Comparison of ENCODE assay signal across 12 cellular contexts in the genomic region with DNA sequence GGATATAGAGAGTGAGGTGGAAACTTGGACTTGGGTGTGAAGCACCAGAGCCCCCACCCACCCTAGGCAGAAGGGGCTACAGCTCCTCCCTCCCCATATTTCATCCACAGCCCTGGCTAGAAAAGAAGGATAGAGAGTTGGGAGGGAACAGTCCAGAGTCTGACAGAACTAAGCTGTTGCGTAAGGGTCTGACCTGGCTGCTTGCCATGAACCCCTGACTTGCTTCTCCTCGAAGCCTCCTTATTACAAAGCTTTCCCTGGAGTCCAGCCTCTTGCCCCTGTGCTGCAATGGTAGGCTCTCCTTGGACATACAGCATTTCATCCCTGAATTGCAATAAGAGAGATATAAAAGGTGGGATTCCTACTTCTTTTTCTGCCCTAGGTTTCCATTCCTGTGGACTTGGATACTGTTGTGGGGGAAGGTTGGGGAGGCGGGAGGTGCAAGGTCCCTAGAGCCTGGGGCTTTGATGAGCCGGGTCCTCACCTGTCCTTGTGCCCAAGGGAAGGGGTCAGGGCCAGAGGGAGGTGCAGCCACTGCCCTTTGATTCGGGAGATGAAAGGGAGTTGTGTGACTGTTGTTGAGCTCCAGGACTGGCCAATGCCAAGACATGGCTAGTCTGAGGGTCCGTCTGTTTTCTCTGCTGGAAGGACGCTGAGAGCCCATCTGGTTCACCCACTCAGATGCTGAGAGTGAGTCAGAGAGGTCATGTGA. TPM values are rescaled to one million over a fixed set of nuclear protein-coding genes. Genes with fewer than 3 reads are reported as not detected.
DNase-seq lines count a peak whose midpoint lies in the region; ATAC-seq and TF ChIP-seq lines count a peak whose summit lies in the region.
"Had no signal": no experiment of that assay in that cellular context is flagged by ENCODE, and none has a peak within 500 bp of the region (broad histone marks: within the 10 kb centered on the region; RNA-seq: fewer than 3 reads in every experiment).

No MANE protein-coding gene starts in this region.

- H3K27me3 ChIP-seq in adrenal gland = no peaks in the 10 kb centered on the region
- H3K27me3 ChIP-seq: pancreas had no signal

- no peak overlapping the region for H3K4me3 ChIP-seq in adrenal gland
- H3K4me3 ChIP-seq: pancreas had no signal

- H3K4me1 ChIP-seq in adrenal gland (replicated peaks in 1 of 2) = peaks cover 4 to 14% of the 10 kb centered on the region in 2 donors

- no peaks in the 10 kb centered on the region for H3K9me3 ChIP-seq in adrenal gland (replicated peaks in 1 of 3)
- H3K9me3 ChIP-seq: pancreas had no signal

- peaks cover 3 to 6% (median 4%) of the 10 kb centered on the region in 4 donors for H3K4me1 Mint-ChIP-seq in naive thymus-derived CD8-positive, alpha-beta T cell

- H3K27ac ChIP-seq in adrenal gland = no peak overlapping the region
- H3K27ac ChIP-seq: pancreas had no signal

- H3K9me3 Mint-ChIP-seq in naive thymus-derived CD8-positive, alpha-beta T cell = no peaks in the 10 kb centered on the region
- H3K9me3 Mint-ChIP-seq: activated T-helper 2 cell treated with anti-CD3 and anti-CD28 coated beads, Interferon-gamma antibody, Interleukin-2, Interleukin-4, amounts not matched to agents 10 μg/mL and 5 μg/mL and 100 μg/mL, durations not matched to agents 14 hours and 24 hours and 36 hours had no signal

- intact Hi-C loops in Right ventricle myocardium inferior (cut with DNase I) (no loop called here), cardiac septum (cut with DNase I) (no loop called here), adrenal gland (cut with DNase I) (no loop called here)

- 37 to 40% (median 38%) methylated on average over 6 to 7 of the region's 7 CpGs for WGBS in adrenal gland, 4 donors

- H3K36me3 ChIP-seq in adrenal gland (replicated peaks in 1 of 2) = no peaks in the 10 kb centered on the region
- H3K36me3 ChIP-seq: pancreas had no signal

- peaks cover 0 to 1% (median 0%) of the 10 kb centered on the region in 3 donors for H3K36me3 Mint-ChIP-seq in naive thymus-derived CD8-positive, alpha-beta T cell

- no peak for TF ChIP-seq POLR2A in adrenal gland (IDR thresholded peaks at IDR 0.05)

- peaks cover 17 to 49% (median 30%) of the 10 kb centered on the region in 5 donors for H3K27me3 Mint-ChIP-seq in naive thymus-derived CD8-positive, alpha-beta T cell

- no peak for ATAC-seq in Right ventricle myocardium inferior
- ATAC-seq in naive thymus-derived CD8-positive, alpha-beta T cell = no peak
- ATAC-seq: pancreas had no signal

- POLR2A ChIA-PET in naive thymus-derived CD8-positive, alpha-beta T cell (lab: Charles Lee) = interaction anchor here (0.6 kb wide), 1 partner anchor 144 kb away, joined by 6 read pairs; no protein-coding TSS in a partner anchor

- DNase-seq in Right ventricle myocardium inferior (ENCODE audit: missing footprints) (peak; percentile 81), cardiac septum (ENCODE audit: low spot score) (no peak), adrenal gland (peak; percentile 38 to 85 (median 69)), islet precursor cell (peak; percentile 76), HuH-7.5 (ENCODE audit: low spot score) (no peak), NCI-H774 (lab: John Stamatoyannopoulos, UW) (no peak)
- DNase-seq in stimulated activated CD4-positive, alpha-beta T cell treated with anti-CD3 and anti-CD28 coated beads, Interleukin-2, amount 100 ng/mL, for 48 hours = no peak
- DNase-seq in naive thymus-derived CD8-positive, alpha-beta T cell = no peak
- DNase-seq: Karpas-422 had no signal

- no peak for TF ChIP-seq CTCF in adrenal gland (IDR thresholded peaks at IDR 0.05)

- H3K4me3 Mint-ChIP-seq in naive thymus-derived CD8-positive, alpha-beta T cell = no peak overlapping the region

- no peak overlapping the region for H3K27ac Mint-ChIP-seq in naive thymus-derived CD8-positive, alpha-beta T cell
- H3K27ac Mint-ChIP-seq: activated T-helper 2 cell treated with anti-CD3 and anti-CD28 coated beads, Interferon-gamma antibody, Interleukin-2, Interleukin-4, amounts not matched to agents 10 μg/mL and 5 μg/mL and 100 μg/mL, durations not matched to agents 14 hours and 24 hours and 36 hours had no signal

RNA-seq across cellular contexts. Expression of a gene that starts 2.7 kb away (rescaled TPM):
- total RNA-seq in Right ventricle myocardium inferior (not detected), cardiac septum (not detected), adrenal gland (1 to 10 TPM in 2 of 8 donors, under 1 TPM in 4, not detected in 2; 0.39 to 3.0 (median 0.99) TPM)
- polyA plus RNA-seq in adrenal gland = 1 to 10 TPM in 2 of 3 donors, under 1 TPM in 1; 0.16 to 1.9 (median 1.6) TPM
- not detected for total RNA-seq in naive thymus-derived CD8-positive, alpha-beta T cell
- not detected for polyA plus RNA-seq in naive thymus-derived CD8-positive, alpha-beta T cell
- total RNA-seq: activated T-helper 2 cell treated with anti-CD3 and anti-CD28 coated beads, Interferon-gamma antibody, Interleukin-2, Interleukin-4, amounts not matched to agents 10 μg/mL and 5 μg/mL and 100 μg/mL, durations not matched to agents 14 hours and 24 hours and 36 hours; urinary bladder had no signal

RNA-seq across cellular contexts. Expression of a gene that starts 33.4 kb away (rescaled TPM):
- total RNA-seq in Right ventricle myocardium inferior (not detected), cardiac septum (not detected), adrenal gland (1 to 10 TPM in 1 of 8 donors, under 1 TPM in 5, not detected in 2; 0.70 to 3.6 (median 0.80) TPM)
- polyA plus RNA-seq in adrenal gland = 1 to 10 TPM in 2 of 3 donors, not detected in 1; 3.1 to 3.4 TPM
- total RNA-seq in naive thymus-derived CD8-positive, alpha-beta T cell = not detected
- 1 to 10 TPM in 1 of 3 donors, under 1 TPM in 2; 0.40 to 2.2 (median 0.83) TPM for polyA plus RNA-seq in naive thymus-derived CD8-positive, alpha-beta T cell
- total RNA-seq: pancreas, urinary bladder had no signal

RNA-seq across cellular contexts. Expression of a gene that starts 33.6 kb away (rescaled TPM):
- total RNA-seq in Right ventricle myocardium inferior = 137 TPM
- total RNA-seq in cardiac septum = 127 TPM
- 100 to 1,000 TPM; 165 to 327 (median 258) TPM for total RNA-seq in adrenal gland
- polyA plus RNA-seq in adrenal gland = 100 to 1,000 TPM; 108 to 357 (median 189) TPM
- 100 to 1,000 TPM; 142 to 154 TPM for total RNA-seq in naive thymus-derived CD8-positive, alpha-beta T cell
- polyA plus RNA-seq in naive thymus-derived CD8-positive, alpha-beta T cell = 100 to 1,000 TPM; 232 to 270 (median 263) TPM

Comparison
In these comparisons a context has a peak if more than half of its experiments do, and no peak if none do; other contexts are left out.
1. DNase-seq: peak in Right ventricle myocardium inferior (single experiment), adrenal gland (7 of 7) and islet precursor cell (single experiment); none in cardiac septum (single experiment), stimulated activated CD4-positive, alpha-beta T cell treated with anti-CD3 and anti-CD28 coated beads, Interleukin-2, amount 100 ng/mL, for 48 hours (0 of 2), HuH-7.5 (single experiment), NCI-H774 (single experiment) and naive thymus-derived CD8-positive, alpha-beta T cell (0 of 10).